In the genomic region with DNA sequence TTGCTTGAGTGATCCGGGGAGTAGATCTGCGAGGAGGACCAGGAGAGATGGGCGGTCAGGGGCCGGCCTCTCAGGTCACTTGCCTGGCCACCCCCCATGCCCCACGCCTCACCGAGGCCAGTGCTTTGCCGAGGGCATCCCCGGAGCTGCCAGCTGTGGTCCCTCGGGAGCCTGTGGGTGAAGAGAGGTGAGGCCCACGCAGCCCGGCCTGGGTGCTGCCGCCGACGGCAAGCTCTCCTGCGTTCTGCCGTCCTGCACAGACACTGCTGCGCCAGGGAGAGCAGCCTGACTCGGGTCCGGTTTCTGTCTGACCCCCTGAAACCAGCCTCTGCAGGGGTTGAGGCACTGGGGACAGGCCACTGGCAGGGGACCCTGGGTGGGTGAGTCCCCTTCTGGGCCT, we compare ENCODE assay signal across 23 cellular contexts. TPM values are rescaled to one million over a fixed set of nuclear protein-coding genes. Genes with fewer than 3 reads are reported as not detected.
DNase-seq lines count a peak whose midpoint lies in the region; TF ChIP-seq lines count a peak whose summit lies in the region.
"Had no signal": no experiment of that assay in that cellular context is flagged by ENCODE, and none has a peak within 500 bp of the region (broad histone marks: within the 10 kb centered on the region; RNA-seq: fewer than 3 reads in every experiment).

No MANE protein-coding gene starts in this region.

- H2BK15ac ChIP-seq in neuronal stem cell (ENCODE audit: low read length): no peak overlapping the region

- no peak for TF ChIP-seq CTCF in WERI-Rb-1 (IDR thresholded peaks at IDR 0.05; ENCODE audit: low read depth, low read length)
- TF ChIP-seq CTCF in ascending aorta (IDR thresholded peaks at IDR 0.05): no peak

- peaks cover 21% of the 10 kb centered on the region for H3K4me1 Mint-ChIP-seq in activated naive CD4-positive, alpha-beta T cell treated with anti-CD3 and anti-CD28 coated beads for 36 hours (ENCODE audit: low read depth)

- H3K27ac ChIP-seq in BLaER1 (peak overlapping the region; percentile 66), WERI-Rb-1 (peak overlapping the region; percentile 29), neuronal stem cell (replicated peaks; ENCODE audit: low read length) (no peak overlapping the region), ascending aorta (no peak overlapping the region)
- H3K27ac ChIP-seq: A549, PC-9 had no signal

- H3K4me1 ChIP-seq in BLaER1 (peaks cover 100% of the 10 kb centered on the region), neuronal stem cell (ENCODE audit: control insufficient read depth in 2 of 2, insufficient read depth in 1 of 2, low read depth in 1 of 2, low read length in 2 of 2) (peaks cover 0 to 3% of the 10 kb centered on the region in 2 donors), ascending aorta (no peaks in the 10 kb centered on the region)
- H3K4me1 ChIP-seq: A549, BE2C, Caco-2 had no signal

- H3K14ac ChIP-seq in neuronal stem cell (ENCODE audit: low read length): peak overlapping the region; percentile 65

- H3K9me3 Mint-ChIP-seq in activated naive CD4-positive, alpha-beta T cell treated with anti-CD3 and anti-CD28 coated beads for 36 hours: no peaks in the 10 kb centered on the region
- H3K9me3 Mint-ChIP-seq: CD4-positive, alpha-beta T cell; IgD-negative memory B cell had no signal

- H3K9ac ChIP-seq in BLaER1: peak overlapping the region; percentile 61
- H3K9ac ChIP-seq in neuronal stem cell (ENCODE audit: low read depth, low read length, poor library complexity): peak overlapping the region; percentile 56

- H2AFZ ChIP-seq in neuronal stem cell (ENCODE audit: low read length): no peak overlapping the region
- H2AFZ ChIP-seq: GM23338, PC-9 had no signal

- peak overlapping the region; percentile 75 for H3K4me2 ChIP-seq in BLaER1
- no peak overlapping the region for H3K4me2 ChIP-seq in neuronal stem cell (ENCODE audit: insufficient read depth, low read length, poor library complexity, severe bottlenecking)
- H3K4me2 ChIP-seq: A549, GM23338, PC-9 had no signal

- H2BK120ac ChIP-seq in neuronal stem cell (ENCODE audit: low read depth, low read length): no peak overlapping the region

- H3K18ac ChIP-seq in neuronal stem cell (ENCODE audit: low read length): peak overlapping the region; percentile 35

- H3K4ac ChIP-seq in neuronal stem cell (ENCODE audit: low read length): no peak overlapping the region

- H3K27me3 Mint-ChIP-seq in activated naive CD4-positive, alpha-beta T cell treated with anti-CD3 and anti-CD28 coated beads for 36 hours (ENCODE audit: low read depth): no peaks in the 10 kb centered on the region
- H3K27me3 Mint-ChIP-seq: CD4-positive, alpha-beta T cell; IgD-negative memory B cell had no signal

- peaks cover 99% of the 10 kb centered on the region for H3K36me3 ChIP-seq in BLaER1
- peaks cover 26% of the 10 kb centered on the region for H3K36me3 ChIP-seq in H7 (replicated peaks; ENCODE audit: control insufficient read depth, insufficient read depth, low read length)
- H3K36me3 ChIP-seq in WERI-Rb-1: peaks cover 87% of the 10 kb centered on the region
- H3K36me3 ChIP-seq in neuronal stem cell (replicated peaks in 1 of 2; ENCODE audit: control insufficient read depth in 2 of 2, insufficient read depth in 2 of 2, low read length in 2 of 2): peaks cover 76 to 97% of the 10 kb centered on the region in 2 donors
- H3K36me3 ChIP-seq in ascending aorta: peaks cover 32 to 63% of the 10 kb centered on the region in 2 donors

- DNase-seq in H7 (peak; percentile 73), WERI-Rb-1 (no peak), neuronal stem cell (ENCODE audit: low spot score) (no peak), SK-N-DZ (ENCODE audit: low spot score) (no peak), ascending aorta (ENCODE audit: low spot score in 2 of 2) (no peak)
- no peak for DNase-seq in activated naive CD4-positive, alpha-beta T cell treated with anti-CD3 and anti-CD28 coated beads for 36 hours
- DNase-seq: BE2C; Caco-2; CD4-positive, alpha-beta T cell; DMS 273 treated with DMSO at 0.1 percent for 48 hours; DND-41; Kasumi-1; NCI-H1417; NCI-H187; NCI-H446 treated with DMSO at 0.1 percent for 48 hours; NCI-H526 treated with DMSO at 0.1 percent for 48 hours; PC-9; RPMI8226; SHP77 treated with DMSO at 0.1 percent for 48 hours had no signal

- CTCF ChIA-PET in activated naive CD4-positive, alpha-beta T cell treated with anti-CD3 and anti-CD28 coated beads for 36 hours (lab: Charles Lee): interaction anchor here (1.2 kb wide), 1 partner anchor 52 kb away, joined by 3 read pairs; no protein-coding TSS in a partner anchor

- H2AK5ac ChIP-seq in neuronal stem cell (ENCODE audit: low read depth, low read length): no peak overlapping the region

- intact Hi-C loops in activated naive CD4-positive, alpha-beta T cell treated with anti-CD3 and anti-CD28 coated beads for 36 hours (cut with micrococcal nuclease): loop anchor here (5.0 kb wide), 1 partner anchor 51 kb away; no protein-coding TSS in a partner anchor
- intact Hi-C loops in ascending aorta (cut with DNase I): no loop called here

- H3K27me3 ChIP-seq in BLaER1 (0 out of 2 replicates have a peak, but pooled peaks cover 3% of the 10 kb centered on the region), H7 (ENCODE audit: control insufficient read depth, insufficient read depth, low read length) (no peaks in the 10 kb centered on the region), WERI-Rb-1 (ENCODE audit: insufficient read depth, low read depth, severe bottlenecking) (no peaks in the 10 kb centered on the region), neuronal stem cell (ENCODE audit: control insufficient read depth in 3 of 3, insufficient read depth in 3 of 3, low read depth in 1 of 3, low read length in 3 of 3) (no peaks in the 10 kb centered on the region), ascending aorta (no peaks in the 10 kb centered on the region)
- H3K27me3 ChIP-seq: BE2C had no signal

- no peak overlapping the region for H3K4me3 Mint-ChIP-seq in activated naive CD4-positive, alpha-beta T cell treated with anti-CD3 and anti-CD28 coated beads for 36 hours
- H3K4me3 Mint-ChIP-seq: CD4-positive, alpha-beta T cell; GM23338; IgD-negative memory B cell had no signal

- peak overlapping the region; percentile 67 for H2BK12ac ChIP-seq in neuronal stem cell (ENCODE audit: low read length)

- no CpG with 5 or more reads among the region's 19 CpGs for WGBS in neuronal stem cell (ENCODE audit: extremely low coverage in 2 of 2, insufficient read length in 2 of 2, insufficient replicate concordance in 1 of 2), 2 donors

- no peaks in the 10 kb centered on the region for H3K9me3 ChIP-seq in BLaER1
- H3K9me3 ChIP-seq in WERI-Rb-1 (ENCODE audit: severe bottlenecking): no peaks in the 10 kb centered on the region
- H3K9me3 ChIP-seq in neuronal stem cell (replicated peaks in 1 of 2; ENCODE audit: control insufficient read depth in 2 of 2, insufficient read depth in 1 of 2, low read depth in 1 of 2, low read length in 2 of 2): peaks cover 0 to 2% of the 10 kb centered on the region in 2 donors
- H3K9me3 ChIP-seq in ascending aorta: no peaks in the 10 kb centered on the region
- H3K9me3 ChIP-seq: A549, BE2C, Caco-2 had no signal

- H3K79me1 ChIP-seq in neuronal stem cell (ENCODE audit: low read depth, low read length): peaks cover 33% of the 10 kb centered on the region

- H3K27ac Mint-ChIP-seq in activated naive CD4-positive, alpha-beta T cell treated with anti-CD3 and anti-CD28 coated beads for 36 hours: no peak overlapping the region
- H3K27ac Mint-ChIP-seq: CD4-positive, alpha-beta T cell; GM23338; IgD-negative memory B cell had no signal

- H3K23ac ChIP-seq in neuronal stem cell (ENCODE audit: low read depth, low read length, poor library complexity): peak overlapping the region; percentile 82

- peaks cover 19% of the 10 kb centered on the region for H3K36me3 Mint-ChIP-seq in activated naive CD4-positive, alpha-beta T cell treated with anti-CD3 and anti-CD28 coated beads for 36 hours (ENCODE audit: low read depth)

- H3K4me3 ChIP-seq in BLaER1 (peak overlapping the region; percentile 25; the same call in 1 of the 2 replicates), H7 (ENCODE audit: insufficient read depth, low read depth, low read length) (no peak overlapping the region), WERI-Rb-1 (ENCODE audit: low read depth, low read length) (no peak overlapping the region), neuronal stem cell (ENCODE audit: low read length in 2 of 2) (no peak overlapping the region), ascending aorta (no peak overlapping the region)
- H3K4me3 ChIP-seq: A549, GM23338, PC-9 had no signal

- H4K8ac ChIP-seq in neuronal stem cell (ENCODE audit: low read depth, low read length): peak overlapping the region; percentile 48

- peak overlapping the region; percentile 7 for H2BK5ac ChIP-seq in neuronal stem cell (ENCODE audit: low read length)

- peak overlapping the region; percentile 27 for H4K91ac ChIP-seq in neuronal stem cell (ENCODE audit: low read depth, low read length, poor library complexity)

- peaks cover 100% of the 10 kb centered on the region for H4K20me1 ChIP-seq in BLaER1

RNA-seq across cellular contexts. Expression of a gene that starts 15.8 kb away (rescaled TPM):
- total RNA-seq in H7 (2014; rRNA removed; shearing (Covaris generic)): 103 and 111 TPM in 2 replicates
- 160 TPM for polyA plus RNA-seq in neuronal stem cell (2013, experiment 1 of 2)
- polyA plus RNA-seq in neuronal stem cell (2013, experiment 2 of 2): 160 TPM
- polyA plus RNA-seq in SK-N-DZ (2014; cell fraction: cytosol; rRNA removed): 159 and 185 TPM in 2 replicates
- polyA plus RNA-seq in SK-N-DZ (2014; cell fraction: nucleus; rRNA removed): 75.7 and 98.4 TPM in 2 replicates
- total RNA-seq in activated naive CD4-positive, alpha-beta T cell treated with anti-CD3 and anti-CD28 coated beads for 36 hours: 100 to 1,000 TPM; 281 to 293 TPM
- total RNA-seq in ascending aorta: 61.0 TPM

RNA-seq across cellular contexts. Expression of a gene that starts 28.4 kb away (rescaled TPM):
- 105 and 114 TPM in 2 replicates for total RNA-seq in H7 (2014; rRNA removed; shearing (Covaris generic))
- 68.0 TPM for polyA plus RNA-seq in neuronal stem cell (2013, experiment 1 of 2)
- polyA plus RNA-seq in neuronal stem cell (2013, experiment 2 of 2): 64.2 TPM
- 135 and 155 TPM in 2 replicates for polyA plus RNA-seq in SK-N-DZ (2014; cell fraction: cytosol; rRNA removed)
- 218 and 233 TPM in 2 replicates for polyA plus RNA-seq in SK-N-DZ (2014; cell fraction: nucleus; rRNA removed)
- total RNA-seq in activated naive CD4-positive, alpha-beta T cell treated with anti-CD3 and anti-CD28 coated beads for 36 hours: 10 to 100 TPM; 58.1 to 63.7 TPM
- 143 TPM for total RNA-seq in ascending aorta

RNA-seq across cellular contexts. Expression of a gene that starts 31.4 kb away (rescaled TPM):
- total RNA-seq in H7 (2014; rRNA removed; shearing (Covaris generic)): 277 and 293 TPM in 2 replicates
- polyA plus RNA-seq in neuronal stem cell (2013, experiment 1 of 2): 333 TPM
- polyA plus RNA-seq in neuronal stem cell (2013, experiment 2 of 2): 334 TPM
- polyA plus RNA-seq in SK-N-DZ (2014; cell fraction: cytosol; rRNA removed): 200 and 201 TPM in 2 replicates
- polyA plus RNA-seq in SK-N-DZ (2014; cell fraction: nucleus; rRNA removed): 331 and 334 TPM in 2 replicates
- 10 to 100 TPM; 84.8 to 86.7 TPM for total RNA-seq in activated naive CD4-positive, alpha-beta T cell treated with anti-CD3 and anti-CD28 coated beads for 36 hours
- 209 TPM for total RNA-seq in ascending aorta

RNA-seq across cellular contexts. Expression of a gene that starts 52.9 kb away (rescaled TPM):
- 107 and 117 TPM in 2 replicates for total RNA-seq in H7 (2014; rRNA removed; shearing (Covaris generic))
- polyA plus RNA-seq in neuronal stem cell (2013, experiment 1 of 2): 59.8 TPM
- polyA plus RNA-seq in neuronal stem cell (2013, experiment 2 of 2): 59.0 TPM
- polyA plus RNA-seq in SK-N-DZ (2014; cell fraction: cytosol; rRNA removed): 57.5 and 75.9 TPM in 2 replicates
- polyA plus RNA-seq in SK-N-DZ (2014; cell fraction: nucleus; rRNA removed): 45.1 and 57.9 TPM in 2 replicates
- total RNA-seq in activated naive CD4-positive, alpha-beta T cell treated with anti-CD3 and anti-CD28 coated beads for 36 hours: 1 to 10 TPM; 2.0 to 2.1 TPM
- 83.7 TPM for total RNA-seq in ascending aorta

Comparison
In these comparisons a context has a peak if more than half of its experiments do, and no peak if none do; other contexts are left out.
1. H3K27ac ChIP-seq: peak in BLaER1 (single experiment) and WERI-Rb-1 (single experiment); none in neuronal stem cell (single experiment) and ascending aorta (0 of 2).